ENCODE assay signal across 20 cellular contexts in the genomic region with DNA sequence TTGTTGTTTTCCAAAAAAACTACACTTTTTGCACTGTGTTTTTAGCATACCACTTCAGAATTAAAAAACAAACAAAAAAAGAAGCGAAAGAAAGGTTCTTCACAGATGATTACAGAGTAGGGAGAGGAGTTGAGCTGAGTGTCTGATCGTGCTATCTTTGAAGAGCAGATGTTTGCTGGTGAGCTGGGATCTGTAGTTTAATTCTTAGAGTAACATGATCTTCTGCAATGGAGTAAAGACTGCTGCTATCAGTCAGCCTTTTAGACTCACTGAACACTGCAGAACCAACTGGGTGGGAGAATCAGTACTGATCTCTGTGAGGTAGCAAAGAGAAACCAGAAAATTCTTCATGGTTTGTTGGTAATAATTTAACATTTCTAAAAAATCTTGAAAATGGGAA.
"Had no signal": no experiment of that assay in that cellular context is flagged by ENCODE, and none has a peak within 500 bp of the region (broad histone marks: within the 10 kb centered on the region; RNA-seq: fewer than 3 reads in every experiment).

No MANE protein-coding gene starts in this region.

- H2AFZ ChIP-seq: neural progenitor cell, parathyroid adenoma had no signal

- H3K9ac ChIP-seq: neural progenitor cell, parathyroid adenoma had no signal

- H3K27ac ChIP-seq: gastrocnemius medialis, heart left ventricle, left lung, neural progenitor cell, parathyroid adenoma, right lobe of liver, testis, tibial artery had no signal

- H3K4me3 ChIP-seq: gastrocnemius medialis, heart left ventricle, left lung, neural progenitor cell, right lobe of liver, testis, tibial artery had no signal

- H3K4me2 ChIP-seq: neural progenitor cell had no signal

- DNase-seq: cortex of kidney; effector memory CD8-positive, alpha-beta T cell; gastrocnemius medialis; heart left ventricle; hippocampal formation; left cardiac atrium; left lung; mesenchymal stem cell; midbrain; naive thymus-derived CD4-positive, alpha-beta T cell; right lobe of liver; small intestine; stimulated activated CD4-positive, alpha-beta T cell treated with anti-CD3 and anti-CD28 coated beads, Interleukin-1b, Interleukin-23, amount 100 ng/mL, for 48 hours; stimulated activated CD4-positive, alpha-beta T cell treated with anti-CD3 and anti-CD28 coated beads, Interleukin-4, amount 100 ng/mL, for 24 hours; stimulated activated naive CD8-positive, alpha-beta T cell treated with anti-CD3 and anti-CD28 coated beads, Interleukin-15, Interleukin-2, amounts not matched to agents 100 U/mL and 50 U/mL, for 24 hours; substantia nigra; testis; tibial artery had no signal

- H3K79me2 ChIP-seq: parathyroid adenoma had no signal

- H3K9me3 ChIP-seq: gastrocnemius medialis, heart left ventricle, left lung, right lobe of liver, testis, tibial artery had no signal

- H3K4me1 ChIP-seq: gastrocnemius medialis, heart left ventricle, left lung, neural progenitor cell, parathyroid adenoma, right lobe of liver, testis, tibial artery had no signal

- H3K27me3 ChIP-seq: gastrocnemius medialis, heart left ventricle, left lung, neural progenitor cell, right lobe of liver, testis, tibial artery had no signal

- H3K36me3 ChIP-seq: gastrocnemius medialis, heart left ventricle, left lung, neural progenitor cell, right lobe of liver, tibial artery had no signal
